8 cellular contexts compared by ENCODE assay signal in the genomic region with DNA sequence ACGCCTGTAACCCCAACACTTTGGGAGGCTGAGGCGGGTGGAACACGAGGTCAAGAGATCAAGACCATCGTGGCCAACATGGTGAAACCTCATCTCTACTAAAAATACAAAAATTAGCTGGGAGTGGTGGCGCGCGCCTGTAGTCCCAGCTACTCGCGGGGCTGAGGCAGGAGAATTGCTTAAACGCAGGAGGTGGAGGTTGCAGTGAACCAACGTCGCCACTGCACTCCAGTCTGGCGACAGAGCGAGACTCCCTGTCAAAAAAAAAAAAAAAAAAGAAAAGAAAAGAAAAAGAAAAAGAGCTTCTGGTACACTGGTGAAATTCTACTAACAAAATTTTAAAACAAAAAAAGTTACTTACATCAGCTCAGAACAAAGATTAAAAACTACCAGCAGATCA. TPM values are rescaled to one million over a fixed set of nuclear protein-coding genes. Genes with fewer than 3 reads are reported as not detected.
DNase-seq lines count a peak whose midpoint lies in the region; FAIRE-seq and TF ChIP-seq lines count a peak whose summit lies in the region.
"Not testable (repeated sequence)": the region's sequence is repeated elsewhere in the genome, so short reads cannot be mapped to it uniquely, and the experiment has no call there.

No MANE protein-coding gene starts in this region.

- H3K9me3 ChIP-seq in BLaER1 treated with 17β-estradiol and CSF1 and Interleukin-3, amounts not matched to agents 10 nM and 100 nM (replicated peaks in 1 of 11); adrenal gland (replicated peaks in 1 of 3); endothelial cell of umbilical vein (replicated peaks; ENCODE audit: control insufficient read depth, insufficient read depth, low read length); keratinocyte (ENCODE audit: control insufficient read depth, low read depth, low read length); neuron (ENCODE audit: low read length); stomach smooth muscle (ENCODE audit: control insufficient read depth in 2 of 2, low read length in 2 of 2): not testable (repeated sequence)

- H2AFZ ChIP-seq in endothelial cell of umbilical vein (ENCODE audit: low read depth, low read length); keratinocyte (ENCODE audit: control insufficient read depth, low read length); neuron (ENCODE audit: low read depth, low read length): not testable (repeated sequence)

- CTCF ChIA-PET in endothelial cell of umbilical vein (lab: Charles Lee) = interaction anchor here (0.8 to 4.8 kb wide), 9 partner anchors 12 to 473 kb away, joined by 4 to 43 read pairs (median 6); partner anchors contain the start of gene RPL5

- not testable (repeated sequence) for H3K9me1 ChIP-seq in endothelial cell of umbilical vein (replicated peaks; ENCODE audit: control insufficient read depth, extremely low read depth, insufficient read depth, low read length); keratinocyte (ENCODE audit: control insufficient read depth, extremely low read depth, insufficient read depth, low read length)

- BruUV-seq in endothelial cell of umbilical vein (replicated peaks; lab: Mats Ljungman, UMichigan) = not testable (repeated sequence)

- H3K27ac ChIP-seq in BLaER1 treated with 17β-estradiol and CSF1 and Interleukin-3, amounts not matched to agents 10 nM and 100 nM = peak overlapping the region in 3 of 11 experiments; percentile 89 to 95 (median 94); a peak in 3 of 22 replicates
- peak overlapping the region; percentile 96 to 98 (median 97) for H3K27ac ChIP-seq in adrenal gland
- H3K27ac ChIP-seq in endothelial cell of umbilical vein (ENCODE audit: insufficient read depth, low read depth, low read length) = peak overlapping the region; percentile 97
- peak overlapping the region; percentile 85 for H3K27ac ChIP-seq in keratinocyte (ENCODE audit: control insufficient read depth, insufficient read depth, low read length)
- peak overlapping the region; percentile 95 for H3K27ac ChIP-seq in stomach smooth muscle (ENCODE audit: low read length)

- FAIRE-seq in endothelial cell of umbilical vein (lab: Jason Lieb, UNC) = peak; percentile 4
- not testable (repeated sequence) for FAIRE-seq in keratinocyte (lab: Jason Lieb, UNC)

- peaks cover 18 to 39% (median 27%) of the 10 kb centered on the region in 10 experiments for H3K4me1 ChIP-seq in BLaER1 treated with 17β-estradiol and CSF1 and Interleukin-3, amounts not matched to agents 10 nM and 100 nM
- H3K4me1 ChIP-seq in adrenal gland (replicated peaks in 1 of 2) = peaks cover 13 to 36% of the 10 kb centered on the region in 2 donors
- H3K4me1 ChIP-seq in endothelial cell of umbilical vein (ENCODE audit: control insufficient read depth, extremely low read depth, insufficient read depth, low read length); keratinocyte (ENCODE audit: control insufficient read depth, extremely low read depth, insufficient read depth, low read length); neuron (ENCODE audit: insufficient read depth, low read length); stomach smooth muscle (ENCODE audit: control insufficient read depth, insufficient read depth, low read length): not testable (repeated sequence)

- H3K36me3 ChIP-seq in BLaER1 treated with 17β-estradiol and CSF1 and Interleukin-3, amounts not matched to agents 10 nM and 100 nM = peaks cover 0 to 28% (median 9%) of the 10 kb centered on the region in 11 experiments; a peak in 8 of 22 replicates
- H3K36me3 ChIP-seq in adrenal gland (replicated peaks in 1 of 2); endothelial cell of umbilical vein (ENCODE audit: control insufficient read depth in 2 of 2, extremely low read depth in 1 of 2, insufficient read depth in 2 of 2, low read length in 2 of 2); keratinocyte (ENCODE audit: control insufficient read depth in 2 of 2, extremely low read depth in 1 of 2, insufficient read depth in 2 of 2, low read length in 2 of 2); neuron (ENCODE audit: insufficient read depth, low read length); stomach smooth muscle (ENCODE audit: control insufficient read depth in 2 of 2, insufficient read depth in 2 of 2, low read length in 2 of 2): not testable (repeated sequence)

- POLR2A ChIA-PET in endothelial cell of umbilical vein (lab: Charles Lee) = interaction anchor here (0.6 to 1.2 kb wide), 2 partner anchors 48 to 284 kb away, joined by 6 read pairs; partner anchors contain the start of gene RPL5

- H3K27me3 ChIP-seq in BLaER1 treated with 17β-estradiol and CSF1 and Interleukin-3, amounts not matched to agents 10 nM and 100 nM; adrenal gland; endothelial cell of umbilical vein (ENCODE audit: control insufficient read depth in 2 of 2, insufficient read depth in 2 of 2, low read length in 2 of 2); keratinocyte (ENCODE audit: control insufficient read depth, extremely low read depth, insufficient read depth, low read length); neuron (ENCODE audit: insufficient read depth, low read length); stomach smooth muscle (ENCODE audit: control insufficient read depth in 1 of 2, insufficient read depth in 2 of 2, low read length in 2 of 2): not testable (repeated sequence)

- in situ Hi-C loops in SK-MEL-5 (cut with HindIII; ENCODE audit: low pct_unique_long_range_greater_than_20kb, low sequenced_read_pairs) = not testable (repeated sequence)

- intact Hi-C loops in adrenal gland (cut with DNase I); endothelial cell of umbilical vein (cut with micrococcal nuclease): not testable (repeated sequence)

- peak overlapping the region; percentile 72 to 85 (median 78) for H3K4me3 ChIP-seq in BLaER1 treated with 17β-estradiol and CSF1 and Interleukin-3, amounts not matched to agents 10 nM and 100 nM
- H3K4me3 ChIP-seq in adrenal gland (peak overlapping the region in 2 of 4 donors; percentile 63 to 95), endothelial cell of umbilical vein (replicated peaks in 1 of 3; ENCODE audit: insufficient read depth in 1 of 3, low read depth in 1 of 3, low read length in 3 of 3) (peak overlapping the region; percentile 73 to 88 (median 77)), keratinocyte (ENCODE audit: control insufficient read depth in 2 of 3, extremely low read depth in 1 of 3, insufficient read depth in 2 of 3, low read depth in 1 of 3, low read length in 3 of 3) (peak overlapping the region; percentile 54 to 85 (median 76)), neuron (ENCODE audit: low read length) (peak overlapping the region; percentile 60), stomach smooth muscle (ENCODE audit: low read length in 2 of 2) (peak overlapping the region; percentile 89)

- dilution Hi-C loops in endothelial cell of umbilical vein (cut with MboI; ENCODE audit: extremely low pct_ligation_motif_present, low sequenced_read_pairs); keratinocyte (cut with MboI; ENCODE audit: extremely low pct_ligation_motif_present, low sequenced_read_pairs): not testable (repeated sequence)

- WGBS in adrenal gland, 4 donors = 41 to 51% (median 47%) methylated on average over 14 of the region's 14 CpGs

- peak overlapping the region; percentile 84 to 96 (median 91) for H3K4me2 ChIP-seq in BLaER1 treated with 17β-estradiol and CSF1 and Interleukin-3, amounts not matched to agents 10 nM and 100 nM
- H3K4me2 ChIP-seq in endothelial cell of umbilical vein (ENCODE audit: insufficient read depth, low read length) (peak overlapping the region; percentile 97), keratinocyte (ENCODE audit: control insufficient read depth, extremely low read depth, insufficient read depth, low read depth, low read length) (peak overlapping the region; percentile 53)

- DNase-seq in HK-2 (ENCODE audit: unreplicated experiment) (peak; percentile 8), SK-MEL-5 (ENCODE audit: low read depth, low spot score) (peak; percentile 37), adrenal gland (peak in 6 of 7 donors; percentile 42 to 71 (median 61))
- DNase-seq in endothelial cell of umbilical vein (ENCODE audit: low read depth, low spot score); keratinocyte (ENCODE audit: low read depth, low spot score): not testable (repeated sequence)

- TF ChIP-seq CTCF in adrenal gland (IDR thresholded peaks at IDR 0.05) = peak in 5 of 6 experiments; percentile 8 to 55 (median 28)
- TF ChIP-seq CTCF in endothelial cell of umbilical vein (IDR thresholded peaks at IDR 0.05; ENCODE audit: extremely low read depth in 1 of 2, insufficient read depth in 1 of 2, low read depth in 1 of 2, low read length in 2 of 2) = peak in 1 of 2 donors; percentile 11
- not testable (repeated sequence) for TF ChIP-seq CTCF in keratinocyte (optimal IDR thresholded peaks at IDR 0.05 in 1 of 3, IDR thresholded peaks at IDR 0.05 in 1 of 3, conservative IDR thresholded peaks at IDR 0.05 in 1 of 3; ENCODE audit: extremely low read depth in 1 of 3, insufficient read depth in 2 of 3, low read length in 3 of 3)

- TF ChIP-seq POLR2A in adrenal gland (IDR thresholded peaks at IDR 0.05) = peak in 1 of 2 donors; percentile 6
- TF ChIP-seq POLR2A in endothelial cell of umbilical vein (IDR thresholded peaks at IDR 0.05; ENCODE audit: low read depth, low read length) = not testable (repeated sequence)

- peaks cover 32 to 61% (median 56%) of the 10 kb centered on the region in 11 experiments; a peak in 21 of 22 replicates for H4K20me1 ChIP-seq in BLaER1 treated with 17β-estradiol and CSF1 and Interleukin-3, amounts not matched to agents 10 nM and 100 nM
- H4K20me1 ChIP-seq in endothelial cell of umbilical vein (replicated peaks; ENCODE audit: control insufficient read depth, extremely low read depth, insufficient read depth, low read length); keratinocyte (ENCODE audit: control insufficient read depth, extremely low read depth, insufficient read depth, low read length): not testable (repeated sequence)

- H3K9ac ChIP-seq in BLaER1 treated with 17β-estradiol and CSF1 and Interleukin-3, amounts not matched to agents 10 nM and 100 nM = peak overlapping the region in 10 of 11 experiments; percentile 82 to 94 (median 87); a peak in 16 of 22 replicates
- peak overlapping the region; percentile 96 for H3K9ac ChIP-seq in endothelial cell of umbilical vein (replicated peaks; ENCODE audit: extremely low read depth, insufficient read depth, low read length)
- H3K9ac ChIP-seq in keratinocyte (ENCODE audit: control insufficient read depth, extremely low read depth, insufficient read depth, low read length) = peak overlapping the region; percentile 92
- H3K9ac ChIP-seq in stomach smooth muscle (ENCODE audit: low read length in 2 of 2) = peak overlapping the region; percentile 58 to 61

- peaks cover 28% of the 10 kb centered on the region for H3K79me2 ChIP-seq in endothelial cell of umbilical vein (ENCODE audit: control insufficient read depth, insufficient read depth, low read length)
- peaks cover 47% of the 10 kb centered on the region for H3K79me2 ChIP-seq in keratinocyte (ENCODE audit: control insufficient read depth, insufficient read depth, low read length)

RNA-seq across cellular contexts. Expression of gene EVI5, which starts 1.4 kb away (rescaled TPM):
- 20.7 and 25.7 TPM in 2 replicates for total RNA-seq in SK-MEL-5 (2014; rRNA removed; shearing (Covaris generic))
- 17.0 and 21.9 TPM in 2 replicates for polyA plus RNA-seq in SK-MEL-5 (2015; cell fraction: cytosol; rRNA removed)
- polyA plus RNA-seq in SK-MEL-5 (2015; cell fraction: nucleus; rRNA removed) = 7.6 and 8.2 TPM in 2 replicates
- total RNA-seq in adrenal gland (10 to 100 TPM; 33.0 to 63.1 (median 47.5) TPM), endothelial cell of umbilical vein (26.2 and 34.4 TPM in 2 replicates)
- polyA plus RNA-seq in adrenal gland (10 to 100 TPM in 1 of 3 donors, 1 to 10 TPM in 2; 3.6 to 16.4 (median 8.8) TPM), endothelial cell of umbilical vein (5.0 TPM in 2 replicates), keratinocyte (11.2 to 25.4 TPM (median 23.2 TPM) in 3 replicates)
- 7.5 and 7.7 TPM in 2 replicates for polyA plus RNA-seq in endothelial cell of umbilical vein (2011; cell fraction: cytosol; rRNA removed)
- polyA plus RNA-seq in endothelial cell of umbilical vein (2011; cell fraction: nucleus; rRNA removed) = 8.2 and 11.2 TPM in 2 replicates
- polyA plus RNA-seq in endothelial cell of umbilical vein (2012) = 8.0 and 11.0 TPM in 2 replicates
- polyA minus RNA-seq in endothelial cell of umbilical vein (14.8 and 23.3 TPM in 2 replicates), keratinocyte (7.9 to 28.7 TPM (median 10.5 TPM) in 3 replicates)
- polyA minus RNA-seq in endothelial cell of umbilical vein (2011; cell fraction: cytosol; rRNA and poly(A)+ RNA removed) = 15.6 TPM
- 30.0 and 35.6 TPM in 2 replicates for polyA minus RNA-seq in endothelial cell of umbilical vein (2011; cell fraction: nucleus; rRNA and poly(A)+ RNA removed)
- polyA plus RNA-seq in keratinocyte (2011; ENCODE audit: low read depth) = 231 TPM
- polyA plus RNA-seq in keratinocyte (2011; cell fraction: cytosol; rRNA removed) = 12.5 and 18.7 TPM in 2 replicates
- polyA plus RNA-seq in keratinocyte (2011; cell fraction: nucleus; rRNA removed) = 17.6 and 22.9 TPM in 2 replicates
- polyA plus RNA-seq in keratinocyte (2012; ENCODE audit: low replicate concordance) = 8.4 and 23.4 TPM in 2 replicates
- polyA minus RNA-seq in keratinocyte (2011; cell fraction: cytosol; rRNA and poly(A)+ RNA removed) = 54.3 TPM
- 36.1 and 68.0 TPM in 2 replicates for polyA minus RNA-seq in keratinocyte (2011; cell fraction: nucleus; rRNA and poly(A)+ RNA removed)

RNA-seq across cellular contexts. Expression of gene RPL5, which starts 48.3 kb away (rescaled TPM):
- total RNA-seq in SK-MEL-5 (2014; rRNA removed; shearing (Covaris generic)) = 2,582 and 2,737 TPM in 2 replicates
- polyA plus RNA-seq in SK-MEL-5 (2015; cell fraction: cytosol; rRNA removed) = 1,321 and 1,374 TPM in 2 replicates
- 445 and 646 TPM in 2 replicates for polyA plus RNA-seq in SK-MEL-5 (2015; cell fraction: nucleus; rRNA removed)
- 1,000 to 10,000 TPM in 4 of 8 donors, 100 to 1,000 TPM in 4; 659 to 1,700 (median 996) TPM for total RNA-seq in adrenal gland
- polyA plus RNA-seq in adrenal gland = 1,000 to 10,000 TPM; 1,376 to 5,145 (median 2,079) TPM
- total RNA-seq in endothelial cell of umbilical vein = 1,109 and 1,117 TPM in 2 replicates
- 1,101 and 1,237 TPM in 2 replicates for polyA plus RNA-seq in endothelial cell of umbilical vein
- 1,767 and 1,879 TPM in 2 replicates for polyA plus RNA-seq in endothelial cell of umbilical vein (2011; cell fraction: cytosol; rRNA removed)
- 564 and 678 TPM in 2 replicates for polyA plus RNA-seq in endothelial cell of umbilical vein (2011; cell fraction: nucleus; rRNA removed)
- polyA plus RNA-seq in endothelial cell of umbilical vein (2012) = 2,190 and 2,506 TPM in 2 replicates
- 892 and 930 TPM in 2 replicates for polyA minus RNA-seq in endothelial cell of umbilical vein
- polyA minus RNA-seq in endothelial cell of umbilical vein (2011; cell fraction: cytosol; rRNA and poly(A)+ RNA removed) = 601 TPM
- polyA minus RNA-seq in endothelial cell of umbilical vein (2011; cell fraction: nucleus; rRNA and poly(A)+ RNA removed) = 161 and 212 TPM in 2 replicates
- polyA plus RNA-seq in keratinocyte = 1,742 to 2,236 TPM (median 1,934 TPM) in 3 replicates
- 3,127 TPM for polyA plus RNA-seq in keratinocyte (2011; ENCODE audit: low read depth)
- polyA plus RNA-seq in keratinocyte (2011; cell fraction: cytosol; rRNA removed) = 1,592 and 2,141 TPM in 2 replicates
- polyA plus RNA-seq in keratinocyte (2011; cell fraction: nucleus; rRNA removed) = 469 and 669 TPM in 2 replicates
- 2,418 and 2,706 TPM in 2 replicates for polyA plus RNA-seq in keratinocyte (2012; ENCODE audit: low replicate concordance)
- 874 to 1,241 TPM (median 1,194 TPM) in 3 replicates for polyA minus RNA-seq in keratinocyte
- 704 TPM for polyA minus RNA-seq in keratinocyte (2011; cell fraction: cytosol; rRNA and poly(A)+ RNA removed)
- polyA minus RNA-seq in keratinocyte (2011; cell fraction: nucleus; rRNA and poly(A)+ RNA removed) = 151 and 221 TPM in 2 replicates
